Comparison of ENCODE assay signal across 1 cellular context in genomic region chr2:96063074-96063899, GRCh38.
TF ChIP-seq lines count a peak whose summit lies in the region.

No MANE protein-coding gene starts in this region.

TF ChIP-seq in HCT116, 20 proteins besides CTCF, POLR2A, EP300 and RAD21:
- 0 out of 2 replicates have a peak, but pooled peaks have one; percentile 27 for TF ChIP-seq FOSL1 (IDR thresholded peaks at IDR 0.05; ENCODE audit: low read depth)
TF ChIP-seq in HCT116: peak in this region for 1; not testable (repeated sequence) for 19.
